Comparison of ENCODE assay signal across 10 cellular contexts in the genomic region with DNA sequence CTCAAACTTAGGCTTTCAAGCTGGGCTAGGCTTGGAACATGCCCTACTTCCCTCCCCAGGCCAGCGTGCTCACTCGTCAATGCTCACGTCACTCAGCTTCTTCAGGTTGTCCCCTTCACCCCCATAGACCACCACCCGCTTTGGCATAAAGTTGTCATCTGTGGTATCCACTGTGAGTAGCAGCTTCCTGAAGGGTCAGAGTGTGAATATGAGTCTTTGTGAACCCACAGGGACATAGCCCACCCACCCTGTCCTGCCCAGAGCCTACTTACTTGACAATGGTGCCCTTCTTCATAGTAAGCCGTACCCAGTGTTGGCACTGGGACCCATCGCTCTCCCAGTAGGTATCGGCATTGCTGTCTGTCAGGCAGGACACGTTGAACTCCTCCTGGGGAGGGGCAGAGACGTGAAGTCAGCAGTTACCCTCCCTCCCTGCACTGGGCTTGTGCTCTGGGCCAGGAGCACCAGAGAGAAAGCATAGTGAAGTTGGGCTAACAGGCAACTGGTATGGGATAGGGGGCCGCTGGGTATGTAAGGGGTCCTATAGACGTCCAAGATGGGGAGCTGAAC. TPM values are rescaled to one million over a fixed set of nuclear protein-coding genes. Genes with fewer than 3 reads are reported as not detected.
DNase-seq lines count a peak whose midpoint lies in the region; ATAC-seq and TF ChIP-seq lines count a peak whose summit lies in the region.
"Had no signal": no experiment of that assay in that cellular context is flagged by ENCODE, and none has a peak within 500 bp of the region (broad histone marks: within the 10 kb centered on the region; RNA-seq: fewer than 3 reads in every experiment).

No MANE protein-coding gene starts in this region.

- peaks cover 47% of the 10 kb centered on the region for H3K4me1 Mint-ChIP-seq in CD8-positive, alpha-beta T cell (ENCODE audit: low read depth)
- H3K4me1 Mint-ChIP-seq in osteocyte (ENCODE audit: unreplicated experiment): peaks cover 32% of the 10 kb centered on the region

- CTCF ChIA-PET in CD8-positive, alpha-beta T cell (lab: Charles Lee): interaction anchor here (7.1 to 13.0 kb wide), 2 partner anchors 290 to 484 kb away, joined by 116 to 315 read pairs; partner anchors contain the start of gene TESK2
- CTCF ChIA-PET in PC-9 (lab: Charles Lee): interaction anchor here (3.6 kb wide), 1 partner anchor 216 kb away, joined by 19 read pairs; no protein-coding TSS in a partner anchor

- H3F3A ChIP-seq in PC-9 (ENCODE audit: insufficient read depth, low read depth): peaks cover 10% of the 10 kb centered on the region; the same call in 1 of the 2 replicates

- ATAC-seq in CD8-positive, alpha-beta T cell: no peak
- ATAC-seq in GM21447 (IDR thresholded peaks at IDR 0.05; ENCODE audit: unreplicated experiment): no peak
- ATAC-seq in HG02642 (IDR thresholded peaks at IDR 0.05; ENCODE audit: poor library complexity, unreplicated experiment): no peak

- DNase-seq in CD8-positive, alpha-beta T cell: no peak
- no peak for DNase-seq in PC-9
- no peak for DNase-seq in effector memory CD4-positive, alpha-beta T cell
- peak; percentile 65 for DNase-seq in osteocyte (ENCODE audit: extremely low spot score, unreplicated experiment)
- no peak for DNase-seq in NCI-H2081 treated with DMSO at 0.1 percent for 48 hours (lab: John Stamatoyannopoulos, UW)
- DNase-seq in NCI-H82 treated with DMSO at 0.1 percent for 48 hours (lab: John Stamatoyannopoulos, UW; ENCODE audit: unreplicated experiment): no peak
- DNase-seq: islet precursor cell, SJCRH30 had no signal

- TF ChIP-seq CTCF in CD8-positive, alpha-beta T cell (IDR thresholded peaks at IDR 0.05): no peak
- TF ChIP-seq CTCF in PC-9 (conservative IDR thresholded peaks at IDR 0.05) (no peak), osteocyte (IDR thresholded peaks at IDR 0.05) (no peak)

- no peak overlapping the region for H3K27ac ChIP-seq in CD8-positive, alpha-beta T cell (ENCODE audit: low read depth, low read length)
- no peak overlapping the region for H3K27ac ChIP-seq in PC-9
- H3K27ac ChIP-seq in effector memory CD4-positive, alpha-beta T cell (ENCODE audit: insufficient read depth, low read length, poor library complexity, severe bottlenecking): no peak overlapping the region
- H3K27ac ChIP-seq: SJCRH30 had no signal

- intact Hi-C loops in CD8-positive, alpha-beta T cell (cut with DNase I, micrococcal nuclease): loop anchor here in 1 of 2 experiments (5.0 kb wide), 2 partner anchors 177 to 222 kb away; partner anchors contain the start of gene BEST4
- intact Hi-C loops in PC-9 (cut with micrococcal nuclease; ENCODE audit: unreplicated experiment): no loop called here

- H3K4me3 Mint-ChIP-seq in CD8-positive, alpha-beta T cell: peak overlapping the region; percentile 89
- H3K4me3 Mint-ChIP-seq in osteocyte (ENCODE audit: unreplicated experiment): peak overlapping the region; percentile 88

- H3K4me3 ChIP-seq in CD8-positive, alpha-beta T cell (ENCODE audit: low read depth, low read length): no peak overlapping the region
- H3K4me3 ChIP-seq in PC-9: no peak overlapping the region
- peak overlapping the region; percentile 80 for H3K4me3 ChIP-seq in effector memory CD4-positive, alpha-beta T cell (ENCODE audit: insufficient read depth, low read depth, low read length, poor library complexity, severe bottlenecking)

- peaks cover 14% of the 10 kb centered on the region; the same call in 1 of the 2 replicates for H3K79me2 ChIP-seq in PC-9 (ENCODE audit: low read depth)

- H3K27ac Mint-ChIP-seq in CD8-positive, alpha-beta T cell: peak overlapping the region; percentile 69
- H3K27ac Mint-ChIP-seq in osteocyte (ENCODE audit: unreplicated experiment): no peak overlapping the region

- POLR2A ChIA-PET in CD8-positive, alpha-beta T cell (lab: Charles Lee): interaction anchor here (0.7 to 4.1 kb wide), 3 partner anchors 10 to 29 kb away, joined by 3 to 36 read pairs (median 3); partner anchors contain the start of gene EIF2B3
- POLR2A ChIA-PET in PC-9 (lab: Charles Lee; ENCODE audit: unreplicated experiment): interaction anchor here (1.0 kb wide), 1 partner anchor 119 kb away, joined by 4 read pairs; no protein-coding TSS in a partner anchor

- no peaks in the 10 kb centered on the region for H3K9me3 Mint-ChIP-seq in CD8-positive, alpha-beta T cell
- no peaks in the 10 kb centered on the region for H3K9me3 Mint-ChIP-seq in osteocyte (ENCODE audit: unreplicated experiment)

- H3K27me3 ChIP-seq in CD8-positive, alpha-beta T cell (ENCODE audit: insufficient read depth, low read length): no peaks in the 10 kb centered on the region
- no peaks in the 10 kb centered on the region for H3K27me3 ChIP-seq in PC-9 (ENCODE audit: insufficient read depth, low read depth)
- no peaks in the 10 kb centered on the region for H3K27me3 ChIP-seq in effector memory CD4-positive, alpha-beta T cell (replicated peaks; ENCODE audit: control insufficient read depth, insufficient read depth, low read length, poor library complexity, severe bottlenecking)
- H3K27me3 ChIP-seq: SJCRH30 had no signal

- H3K36me3 Mint-ChIP-seq in CD8-positive, alpha-beta T cell: peaks cover 65% of the 10 kb centered on the region
- H3K36me3 Mint-ChIP-seq in osteocyte (ENCODE audit: unreplicated experiment): peaks cover 35% of the 10 kb centered on the region

- peaks cover 41% of the 10 kb centered on the region for H3K36me3 ChIP-seq in CD8-positive, alpha-beta T cell (ENCODE audit: insufficient read depth, low read length)
- no peaks in the 10 kb centered on the region for H3K36me3 ChIP-seq in PC-9 (ENCODE audit: low read depth)
- peaks cover 45% of the 10 kb centered on the region for H3K36me3 ChIP-seq in effector memory CD4-positive, alpha-beta T cell (ENCODE audit: control insufficient read depth, insufficient read depth, low read length)

- H4K20me1 ChIP-seq in PC-9 (ENCODE audit: insufficient read depth): no peaks in the 10 kb centered on the region

- H3K9me2 ChIP-seq in PC-9 (ENCODE audit: insufficient read depth): no peaks in the 10 kb centered on the region

- no peaks in the 10 kb centered on the region for H3K27me3 Mint-ChIP-seq in CD8-positive, alpha-beta T cell (ENCODE audit: low read depth)
- H3K27me3 Mint-ChIP-seq in osteocyte (ENCODE audit: unreplicated experiment): no peaks in the 10 kb centered on the region

- H3K4me1 ChIP-seq in CD8-positive, alpha-beta T cell (ENCODE audit: insufficient read depth, low read length): peaks cover 30% of the 10 kb centered on the region
- peaks cover 20% of the 10 kb centered on the region for H3K4me1 ChIP-seq in PC-9 (replicated peaks; ENCODE audit: insufficient read depth)
- peaks cover 28% of the 10 kb centered on the region for H3K4me1 ChIP-seq in effector memory CD4-positive, alpha-beta T cell (ENCODE audit: control insufficient read depth, insufficient read depth, low read length, poor library complexity, severe bottlenecking)
- H3K4me1 ChIP-seq: SJCRH30 had no signal

- BruUV-seq in PC-9 (replicated peaks; lab: Mats Ljungman, UMichigan): no TSS peak

- H2AFZ ChIP-seq in PC-9: no peak overlapping the region

- H3K4me2 ChIP-seq in PC-9: 0 out of 2 replicates have a peak overlapping the region, but pooled peaks have one; percentile 98

- no peaks in the 10 kb centered on the region for H3K9me3 ChIP-seq in CD8-positive, alpha-beta T cell (ENCODE audit: low read length)
- no peaks in the 10 kb centered on the region for H3K9me3 ChIP-seq in PC-9 (ENCODE audit: insufficient read depth, low read depth)
- no peaks in the 10 kb centered on the region for H3K9me3 ChIP-seq in effector memory CD4-positive, alpha-beta T cell (ENCODE audit: control insufficient read depth, low read length)
- H3K9me3 ChIP-seq: SJCRH30 had no signal

RNA-seq across cellular contexts. Expression of gene HECTD3, which starts 1.7 kb away (rescaled TPM):
- 10 to 100 TPM; 33.5 to 36.0 TPM for total RNA-seq in CD8-positive, alpha-beta T cell
- 18.6 and 21.8 TPM in 2 replicates for total RNA-seq in PC-9 (2021)
- 48.1 and 49.4 TPM in 2 replicates for total RNA-seq in osteocyte

RNA-seq across cellular contexts. Expression of gene UROD, which starts 2.7 kb away (rescaled TPM):
- total RNA-seq in CD8-positive, alpha-beta T cell: 10 to 100 TPM; 38.3 to 41.2 TPM
- total RNA-seq in PC-9 (2021) (77.4 and 81.1 TPM in 2 replicates), osteocyte (128 and 131 TPM in 2 replicates)

RNA-seq across cellular contexts. Expression of gene EIF2B3, which starts 23.0 kb away (rescaled TPM):
- 1 to 10 TPM; 5.8 to 6.0 TPM for total RNA-seq in CD8-positive, alpha-beta T cell
- total RNA-seq in PC-9 (2021) (27.4 and 27.9 TPM in 2 replicates), osteocyte (29.8 and 30.2 TPM in 2 replicates)
